In genomic region chr16:66458292-66458691, GRCh38 we compare ENCODE assay signal across 1 cellular context.
TF ChIP-seq lines count a peak whose summit lies in the region.

No MANE protein-coding gene starts in this region.

TF ChIP-seq in HepG2, 621 proteins besides CTCF, POLR2A, EP300 and RAD21:
- TF ChIP-seq MAFG (CRISPR knock-in tag; IDR thresholded peaks at IDR 0.05) (peak; percentile 25; the same call in 1 of the 2 replicates), ZNF768 (CRISPR knock-in tag; IDR thresholded peaks at IDR 0.05) (peak; percentile 91), ZNF142 (CRISPR knock-in tag; IDR thresholded peaks at IDR 0.05) (no peak)
